ENCODE assay signal across 10 cellular contexts in the genomic region with DNA sequence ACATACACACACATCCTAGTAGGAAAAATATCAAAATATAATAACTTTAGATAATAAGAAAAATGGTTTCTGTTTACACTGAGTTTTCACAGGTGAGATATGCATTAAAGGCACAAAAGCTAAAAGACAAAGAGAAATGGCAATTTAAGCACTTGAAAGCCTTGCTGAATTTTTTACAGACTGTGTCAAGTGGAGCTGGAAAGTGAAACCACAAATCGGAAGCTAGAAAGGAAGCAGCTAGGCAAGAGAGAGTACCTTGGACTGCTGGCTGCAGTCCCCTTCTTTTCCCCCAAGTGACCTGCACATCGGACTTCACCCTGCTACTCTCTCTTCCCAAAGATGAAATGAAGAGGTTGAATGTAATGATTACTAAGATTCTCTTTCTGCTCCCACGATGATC.
DNase-seq lines count a peak whose midpoint lies in the region; ATAC-seq and TF ChIP-seq lines count a peak whose summit lies in the region.
"Had no signal": no experiment of that assay in that cellular context is flagged by ENCODE, and none has a peak within 500 bp of the region (broad histone marks: within the 10 kb centered on the region; RNA-seq: fewer than 3 reads in every experiment).

No MANE protein-coding gene starts in this region.

- peaks cover 4% of the 10 kb centered on the region for H3K4me1 Mint-ChIP-seq in activated T-cell treated with anti-CD3 and anti-CD28 coated beads, Interleukin-2, amount 50 U/mL, for 24 hours (ENCODE audit: low read depth)

- 7 to 17% (median 9%) methylated on average over 3 of the region's 3 CpGs for WGBS in psoas muscle, 3 donors

- H3K27me3 Mint-ChIP-seq in activated T-cell treated with anti-CD3 and anti-CD28 coated beads, Interleukin-2, amount 50 U/mL, for 24 hours: peaks cover 8% of the 10 kb centered on the region

- H3K9me3 ChIP-seq in RWPE2 (ENCODE audit: severe bottlenecking) (no peaks in the 10 kb centered on the region), psoas muscle (no peaks in the 10 kb centered on the region)
- H3K9me3 ChIP-seq: uterus had no signal

- H3K4me1 ChIP-seq in RWPE2 (ENCODE audit: insufficient read depth, poor library complexity, severe bottlenecking): peaks cover 13% of the 10 kb centered on the region
- peaks cover 26% of the 10 kb centered on the region for H3K4me1 ChIP-seq in psoas muscle
- H3K4me1 ChIP-seq: uterus had no signal

- H3K36me3 ChIP-seq in RWPE2 (ENCODE audit: low read depth): peaks cover 6% of the 10 kb centered on the region; the same call in 1 of the 2 replicates
- no peaks in the 10 kb centered on the region for H3K36me3 ChIP-seq in psoas muscle (ENCODE audit: insufficient read depth in 1 of 2, low read depth in 1 of 2)
- H3K36me3 ChIP-seq: uterus had no signal

- intact Hi-C loops in Right ventricle myocardium superior (cut with DNase I) (no loop called here), psoas muscle (cut with DNase I) (no loop called here)

- H3K4me3 ChIP-seq in RWPE2 (ENCODE audit: severe bottlenecking): no peak overlapping the region
- H3K4me3 ChIP-seq in psoas muscle: peak overlapping the region; percentile 55

- ATAC-seq in RWPE2 (ENCODE audit: low read depth): no peak
- ATAC-seq in Right ventricle myocardium superior (ENCODE audit: poor library complexity): peak; percentile 71
- peak; percentile 53 to 76 (median 58) for ATAC-seq in psoas muscle
- no peak for ATAC-seq in HG02759 (IDR thresholded peaks at IDR 0.05; ENCODE audit: unreplicated experiment)
- no peak for ATAC-seq in GM21786 (IDR thresholded peaks at IDR 0.05; ENCODE audit: unreplicated experiment)

- no peak overlapping the region for H3K4me3 Mint-ChIP-seq in activated T-cell treated with anti-CD3 and anti-CD28 coated beads, Interleukin-2, amount 50 U/mL, for 24 hours

- H3K27ac ChIP-seq in RWPE2 (ENCODE audit: poor library complexity, severe bottlenecking) (peak overlapping the region; percentile 14), psoas muscle (peak overlapping the region; percentile 73)

- H3K27ac Mint-ChIP-seq in activated T-cell treated with anti-CD3 and anti-CD28 coated beads, Interleukin-2, amount 50 U/mL, for 24 hours: no peak overlapping the region

- TF ChIP-seq CTCF in RWPE2 (IDR thresholded peaks at IDR 0.05; ENCODE audit: poor library complexity, severe bottlenecking) (no peak), psoas muscle (IDR thresholded peaks at IDR 0.05) (no peak)

- no peaks in the 10 kb centered on the region for H3K36me3 Mint-ChIP-seq in activated T-cell treated with anti-CD3 and anti-CD28 coated beads, Interleukin-2, amount 50 U/mL, for 24 hours (ENCODE audit: low read depth)

- H3K27me3 ChIP-seq in RWPE2 (ENCODE audit: insufficient read depth, poor library complexity, severe bottlenecking) (no peaks in the 10 kb centered on the region), psoas muscle (ENCODE audit: insufficient read depth in 3 of 3, low read length in 2 of 3) (no peaks in the 10 kb centered on the region)
- H3K27me3 ChIP-seq: uterus had no signal

- H3K9me3 Mint-ChIP-seq in activated T-cell treated with anti-CD3 and anti-CD28 coated beads, Interleukin-2, amount 50 U/mL, for 24 hours: no peaks in the 10 kb centered on the region

- DNase-seq in ELR (ENCODE audit: low read depth) (peak; percentile 42), RWPE2 (ENCODE audit: low spot score) (no peak), Right ventricle myocardium superior (no peak), psoas muscle (no peak), NOMO-1 treated with DMSO at 0.1 percent for 48 hours (lab: John Stamatoyannopoulos, UW; ENCODE audit: unreplicated experiment) (no peak)
- no peak for DNase-seq in activated T-cell treated with anti-CD3 and anti-CD28 coated beads, Interleukin-2, amount 50 U/mL, for 24 hours
- DNase-seq: NCI-H510A treated with DMSO at 0.1 percent for 48 hours had no signal

Comparison
In these comparisons a context has a peak if more than half of its experiments do, and no peak if none do; other contexts are left out.
1. ATAC-seq: peak in Right ventricle myocardium superior (single experiment) and psoas muscle (4 of 4); none in RWPE2 (single experiment), HG02759 (single experiment) and GM21786 (single experiment).